ENCODE assay signal across 23 cellular contexts in the genomic region with DNA sequence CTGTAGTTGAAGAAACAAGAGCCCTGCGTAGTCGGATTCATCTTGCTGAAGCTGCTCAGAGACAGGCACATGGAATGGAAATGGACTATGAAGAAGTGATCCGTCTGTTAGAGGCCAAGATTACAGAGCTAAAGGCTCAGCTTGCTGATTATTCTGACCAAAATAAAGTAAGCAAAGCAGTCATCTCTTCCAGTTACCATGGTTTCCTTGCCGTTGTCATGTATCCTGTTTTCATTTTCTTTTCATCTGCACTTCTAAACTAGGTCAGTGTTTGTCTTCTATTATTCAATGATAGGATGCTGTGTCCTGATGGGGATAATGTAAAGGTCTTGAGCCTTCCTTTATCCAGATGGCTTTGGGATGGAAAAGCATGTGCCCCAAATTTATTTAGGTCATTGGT.
DNase-seq lines count a peak whose midpoint lies in the region; ATAC-seq, FAIRE-seq and TF ChIP-seq lines count a peak whose summit lies in the region.
"Had no signal": no experiment of that assay in that cellular context is flagged by ENCODE, and none has a peak within 500 bp of the region (broad histone marks: within the 10 kb centered on the region; RNA-seq: fewer than 3 reads in every experiment).

No MANE protein-coding gene starts in this region.

- peak; percentile 84 for ATAC-seq in CD4-positive, alpha-beta T cell (ENCODE audit: poor library complexity)
- ATAC-seq in HG03378 (IDR thresholded peaks at IDR 0.05; ENCODE audit: unreplicated experiment), result no peak
- ATAC-seq: esophagus mucosa, HepG2, left ventricle myocardium superior, Right ventricle myocardium inferior had no signal

- no peak for TF ChIP-seq CTCF in CD4-positive, alpha-beta T cell (IDR thresholded peaks at IDR 0.05)
- TF ChIP-seq CTCF in fibroblast of villous mesenchyme (IDR thresholded peaks at IDR 0.05; ENCODE audit: insufficient read depth, low read depth, low read length), result no peak

- peak; percentile 8 for FAIRE-seq in GM19239 (lab: Jason Lieb, UNC)
- FAIRE-seq: HepG2 had no signal

- peaks cover 32% of the 10 kb centered on the region for H3K36me3 Mint-ChIP-seq in CD4-positive, alpha-beta T cell (ENCODE audit: low read depth)
- H3K36me3 Mint-ChIP-seq in T-helper 1 cell treated with Interleukin-12 subunit alpha and Interleukin-12 subunit beta and Interleukin-4 antibody, amounts not matched to agents 30 μg/mL and 1 μg/mL, for 36 hours (ENCODE audit: low read depth), result no peaks in the 10 kb centered on the region

- CTCF ChIA-PET in CD4-positive, alpha-beta T cell (lab: Charles Lee), result no interaction called here

- POLR2A ChIA-PET in CD4-positive, alpha-beta T cell (lab: Charles Lee), result interaction anchor here (1.0 kb wide), 1 partner anchor 17 kb away, joined by 6 read pairs; no protein-coding TSS in a partner anchor

- no peaks in the 10 kb centered on the region for H3K27me3 ChIP-seq in CD4-positive, alpha-beta T cell (ENCODE audit: control insufficient read depth, insufficient read depth, low read length)
- H3K27me3 ChIP-seq: stomach had no signal

- H3K27ac Mint-ChIP-seq in CD4-positive, alpha-beta T cell, result peak overlapping the region; percentile 88
- H3K27ac Mint-ChIP-seq in T-helper 1 cell treated with Interleukin-12 subunit alpha and Interleukin-12 subunit beta and Interleukin-4 antibody, amounts not matched to agents 30 μg/mL and 1 μg/mL, for 36 hours, result peak overlapping the region; percentile 49
- H3K27ac Mint-ChIP-seq: activated naive CD4-positive, alpha-beta T cell treated with anti-CD3 and anti-CD28 coated beads for 36 hours had no signal

- peaks cover 17% of the 10 kb centered on the region for H3K4me1 Mint-ChIP-seq in CD4-positive, alpha-beta T cell (ENCODE audit: low read depth)
- H3K4me1 Mint-ChIP-seq in T-helper 1 cell treated with Interleukin-12 subunit alpha and Interleukin-12 subunit beta and Interleukin-4 antibody, amounts not matched to agents 30 μg/mL and 1 μg/mL, for 36 hours (ENCODE audit: low read depth), result peaks cover 5% of the 10 kb centered on the region

- H3K4me3 Mint-ChIP-seq in CD4-positive, alpha-beta T cell, result peak overlapping the region; percentile 2
- H3K4me3 Mint-ChIP-seq in T-helper 1 cell treated with Interleukin-12 subunit alpha and Interleukin-12 subunit beta and Interleukin-4 antibody, amounts not matched to agents 30 μg/mL and 1 μg/mL, for 36 hours, result no peak overlapping the region
- H3K4me3 Mint-ChIP-seq: activated naive CD4-positive, alpha-beta T cell treated with anti-CD3 and anti-CD28 coated beads for 36 hours had no signal

- no peak overlapping the region for H3K27ac ChIP-seq in CD4-positive, alpha-beta T cell (ENCODE audit: low read depth, low read length)
- H3K27ac ChIP-seq: stomach had no signal

- DNase-seq in CD4-positive, alpha-beta T cell, result no peak
- DNase-seq in GM19239 (ENCODE audit: insufficient read length, low spot score), result no peak
- peak; percentile 6 for DNase-seq in fibroblast of villous mesenchyme (ENCODE audit: low read depth)
- no peak for DNase-seq in NCI-H146 treated with DMSO at 0.1 percent for 48 hours (lab: John Stamatoyannopoulos, UW; ENCODE audit: unreplicated experiment)
- DNase-seq in NCI-H69 (lab: John Stamatoyannopoulos, UW), result no peak
- no peak for DNase-seq in stimulated activated CD4-positive, alpha-beta T cell treated with anti-CD3 and anti-CD28 coated beads, Interleukin-15, amount 100 ng/mL, for 24 hours
- DNase-seq: activated CD8-positive, alpha-beta memory T cell treated with anti-CD3 and anti-CD28 coated beads, Interleukin-2, amount 50 U/mL, for 48 hours; activated naive CD4-positive, alpha-beta T cell treated with anti-CD3 and anti-CD28 coated beads for 36 hours; amygdala; DND-41; left ventricle myocardium superior; NCI-H1417 treated with DMSO at 0.1 percent for 48 hours; NCI-H774; stimulated activated CD4-positive, alpha-beta T cell treated with anti-CD3 and anti-CD28 coated beads, Interleukin-4, amount 100 ng/mL, for 1 hour; stomach; trophoblast cell had no signal

- H3K4me3 ChIP-seq in fibroblast of villous mesenchyme (ENCODE audit: low read depth, low read length), result no peak overlapping the region
- H3K4me3 ChIP-seq: HAP-1, smooth muscle cell, stomach had no signal

- H3K9me3 Mint-ChIP-seq in CD4-positive, alpha-beta T cell, result no peaks in the 10 kb centered on the region
- H3K9me3 Mint-ChIP-seq in T-helper 1 cell treated with Interleukin-12 subunit alpha and Interleukin-12 subunit beta and Interleukin-4 antibody, amounts not matched to agents 30 μg/mL and 1 μg/mL, for 36 hours, result no peaks in the 10 kb centered on the region
- H3K9me3 Mint-ChIP-seq: activated naive CD4-positive, alpha-beta T cell treated with anti-CD3 and anti-CD28 coated beads for 36 hours had no signal

- no peaks in the 10 kb centered on the region for H3K9me3 ChIP-seq in CD4-positive, alpha-beta T cell (ENCODE audit: control insufficient read depth, low read length)
- H3K9me3 ChIP-seq: HAP-1, stomach had no signal

- intact Hi-C loops in CD4-positive, alpha-beta T cell (cut with DNase I, micrococcal nuclease), result loop anchor here in 1 of 2 experiments (2.0 kb wide), 1 partner anchor 18 kb away; no protein-coding TSS in a partner anchor

- no peaks in the 10 kb centered on the region for H3K27me3 Mint-ChIP-seq in CD4-positive, alpha-beta T cell
- no peaks in the 10 kb centered on the region for H3K27me3 Mint-ChIP-seq in T-helper 1 cell treated with Interleukin-12 subunit alpha and Interleukin-12 subunit beta and Interleukin-4 antibody, amounts not matched to agents 30 μg/mL and 1 μg/mL, for 36 hours (ENCODE audit: low read depth)
